ENCODE assay signal across 9 cellular contexts in genomic region chr18:26813043-26813442, GRCh38. TPM values are rescaled to one million over a fixed set of nuclear protein-coding genes. Genes with fewer than 3 reads are reported as not detected.
DNase-seq lines count a peak whose midpoint lies in the region; ATAC-seq and FAIRE-seq lines count a peak whose summit lies in the region.
"Had no signal": no experiment of that assay in that cellular context is flagged by ENCODE, and none has a peak within 500 bp of the region (broad histone marks: within the 10 kb centered on the region; RNA-seq: fewer than 3 reads in every experiment).

No MANE protein-coding gene starts in this region.

- no peaks in the 10 kb centered on the region for H3K9me3 ChIP-seq in naive thymus-derived CD4-positive, alpha-beta T cell (ENCODE audit: control insufficient read depth in 2 of 3, low read length in 3 of 3)
- H3K9me3 ChIP-seq: Peyer's patch had no signal

- H3K27ac Mint-ChIP-seq in naive thymus-derived CD4-positive, alpha-beta T cell: no peak overlapping the region

- H3K4me3 Mint-ChIP-seq in naive thymus-derived CD4-positive, alpha-beta T cell: no peak overlapping the region

- CTCF ChIA-PET in naive thymus-derived CD4-positive, alpha-beta T cell (lab: Charles Lee): no interaction called here

- DNase-seq in HTR-8/SVneo (ENCODE audit: insufficient read length, low spot score) (peak; percentile 2), SK-N-DZ (ENCODE audit: low spot score) (peak; percentile 73), iPS-NIHi11 (ENCODE audit: low spot score) (peak; percentile 56), LoVo (ENCODE audit: low spot score) (no peak)
- DNase-seq in naive thymus-derived CD4-positive, alpha-beta T cell: no peak
- no peak for DNase-seq in activated T-cell treated with anti-CD3 and anti-CD28 coated beads, Interleukin-2, amount 50 U/mL, for 48 hours
- no peak for DNase-seq in stimulated activated naive CD4-positive, alpha-beta T cell (lab: John Stamatoyannopoulos, UW)

- H3K4me1 Mint-ChIP-seq in naive thymus-derived CD4-positive, alpha-beta T cell: peaks cover 0 to 5% (median 0%) of the 10 kb centered on the region in 7 donors

- H3K27ac ChIP-seq in naive thymus-derived CD4-positive, alpha-beta T cell (ENCODE audit: low read depth, low read length): no peak overlapping the region
- H3K27ac ChIP-seq: Peyer's patch had no signal

- H3K9me3 Mint-ChIP-seq in naive thymus-derived CD4-positive, alpha-beta T cell: peaks cover 3 to 37% (median 18%) of the 10 kb centered on the region in 11 donors

- intact Hi-C loops in naive thymus-derived CD4-positive, alpha-beta T cell (cut with micrococcal nuclease): no loop called here

- H3K4me1 ChIP-seq in naive thymus-derived CD4-positive, alpha-beta T cell (ENCODE audit: control insufficient read depth in 2 of 2, insufficient read depth in 2 of 2, low read length in 2 of 2): no peaks in the 10 kb centered on the region
- H3K4me1 ChIP-seq: Peyer's patch had no signal

- H3K27me3 ChIP-seq in naive thymus-derived CD4-positive, alpha-beta T cell (ENCODE audit: control insufficient read depth in 2 of 2, insufficient read depth in 2 of 2, low read length in 2 of 2): no peaks in the 10 kb centered on the region
- H3K27me3 ChIP-seq: Peyer's patch had no signal

- no peak for FAIRE-seq in HTR-8/SVneo (lab: Jason Lieb, UNC)

- POLR2A ChIA-PET in naive thymus-derived CD4-positive, alpha-beta T cell (lab: Charles Lee): no interaction called here

- peak; percentile 61 for ATAC-seq in GM18511 (IDR thresholded peaks at IDR 0.05; ENCODE audit: unreplicated experiment)
- no peak for ATAC-seq in naive thymus-derived CD4-positive, alpha-beta T cell

- peaks cover 0 to 6% (median 0%) of the 10 kb centered on the region in 5 donors for H3K27me3 Mint-ChIP-seq in naive thymus-derived CD4-positive, alpha-beta T cell

- peaks cover 0 to 15% (median 0%) of the 10 kb centered on the region in 5 donors for H3K36me3 Mint-ChIP-seq in naive thymus-derived CD4-positive, alpha-beta T cell

- H3K4me3 ChIP-seq in naive thymus-derived CD4-positive, alpha-beta T cell (ENCODE audit: low read length): no peak overlapping the region
- H3K4me3 ChIP-seq: Peyer's patch had no signal

- H3K36me3 ChIP-seq in naive thymus-derived CD4-positive, alpha-beta T cell (ENCODE audit: control insufficient read depth in 2 of 3, insufficient read depth in 3 of 3, low read length in 3 of 3): no peaks in the 10 kb centered on the region
- H3K36me3 ChIP-seq: Peyer's patch had no signal

RNA-seq across cellular contexts. Expression of gene AQP4, which starts 52.5 kb away (rescaled TPM):
- polyA plus RNA-seq in SK-N-DZ (2014; cell fraction: cytosol; rRNA removed): 0.87 and 6.3 TPM in 2 replicates
- polyA plus RNA-seq in SK-N-DZ (2014; cell fraction: nucleus; rRNA removed): 0.85 and 1.4 TPM in 2 replicates
- total RNA-seq in naive thymus-derived CD4-positive, alpha-beta T cell: not detected
- polyA plus RNA-seq in naive thymus-derived CD4-positive, alpha-beta T cell: not detected

Comparison
In these comparisons a context has a peak if more than half of its experiments do, and no peak if none do; other contexts are left out.
1. DNase-seq: peak in HTR-8/SVneo (single experiment), SK-N-DZ (single experiment) and iPS-NIHi11 (single experiment); none in LoVo (single experiment), naive thymus-derived CD4-positive, alpha-beta T cell (0 of 9), activated T-cell treated with anti-CD3 and anti-CD28 coated beads, Interleukin-2, amount 50 U/mL, for 48 hours (0 of 2) and stimulated activated naive CD4-positive, alpha-beta T cell (0 of 6).